Comparison of ENCODE assay signal across 1 cellular context in genomic region chr12:49092086-49092815, GRCh38.
TF ChIP-seq lines count a peak whose summit lies in the region.

No MANE protein-coding gene starts in this region.

TF ChIP-seq in K562, 482 proteins besides CTCF, POLR2A, EP300 and RAD21 (continued from another document and continues in another):
- TF ChIP-seq, protein P1, sequence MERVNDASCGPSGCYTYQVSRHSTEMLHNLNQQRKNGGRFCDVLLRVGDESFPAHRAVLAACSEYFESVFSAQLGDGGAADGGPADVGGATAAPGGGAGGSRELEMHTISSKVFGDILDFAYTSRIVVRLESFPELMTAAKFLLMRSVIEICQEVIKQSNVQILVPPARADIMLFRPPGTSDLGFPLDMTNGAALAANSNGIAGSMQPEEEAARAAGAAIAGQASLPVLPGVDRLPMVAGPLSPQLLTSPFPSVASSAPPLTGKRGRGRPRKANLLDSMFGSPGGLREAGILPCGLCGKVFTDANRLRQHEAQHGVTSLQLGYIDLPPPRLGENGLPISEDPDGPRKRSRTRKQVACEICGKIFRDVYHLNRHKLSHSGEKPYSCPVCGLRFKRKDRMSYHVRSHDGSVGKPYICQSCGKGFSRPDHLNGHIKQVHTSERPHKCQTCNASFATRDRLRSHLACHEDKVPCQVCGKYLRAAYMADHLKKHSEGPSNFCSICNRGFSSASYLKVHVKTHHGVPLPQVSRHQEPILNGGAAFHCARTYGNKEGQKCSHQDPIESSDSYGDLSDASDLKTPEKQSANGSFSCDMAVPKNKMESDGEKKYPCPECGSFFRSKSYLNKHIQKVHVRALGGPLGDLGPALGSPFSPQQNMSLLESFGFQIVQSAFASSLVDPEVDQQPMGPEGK (CRISPR knock-in tag; IDR thresholded peaks at IDR 0.05; ENCODE audit: borderline replicate concordance) = no peak
- TF ChIP-seq IRF2 (CRISPR knock-in tag; IDR thresholded peaks at IDR 0.05) (no peak), ZKSCAN3 (CRISPR knock-in tag; IDR thresholded peaks at IDR 0.05) (no peak), SIN3B (IDR thresholded peaks at IDR 0.05; ENCODE audit: low read depth) (no peak), SAP30 (IDR thresholded peaks at IDR 0.05; ENCODE audit: borderline replicate concordance, insufficient read depth, low read depth, low read length, poor library complexity, severe bottlenecking) (no peak), MEF2A (IDR thresholded peaks at IDR 0.05; ENCODE audit: control insufficient read depth, low read depth, low read length) (0 out of 2 replicates have a peak, but pooled peaks have one; percentile 41), RBM14 (IDR thresholded peaks at IDR 0.05; ENCODE audit: borderline replicate concordance, insufficient read depth, low read depth, low read length) (no peak), SAFB2 (IDR thresholded peaks at IDR 0.05; ENCODE audit: borderline replicate concordance, low read depth, low read length, severe bottlenecking) (no peak), ZNF445 (CRISPR knock-in tag; IDR thresholded peaks at IDR 0.05; ENCODE audit: low read depth) (no peak), ZC3H8 (IDR thresholded peaks at IDR 0.05) (no peak), ZNF134 (CRISPR knock-in tag; conservative IDR thresholded peaks at IDR 0.05) (no peak), ZNF253 (CRISPR knock-in tag; conservative IDR thresholded peaks at IDR 0.05) (no peak), CREBBP (IDR thresholded peaks at IDR 0.05; ENCODE audit: low read depth, low read length) (no peak), ZFPM2 (CRISPR knock-in tag; IDR thresholded peaks at IDR 0.05) (no peak), NBN (IDR thresholded peaks at IDR 0.05; ENCODE audit: low read depth) (peak; percentile 99), SIRT6 (IDR thresholded peaks at IDR 0.05; ENCODE audit: low read depth, low read length) (no peak), RAD51 (IDR thresholded peaks at IDR 0.05; ENCODE audit: borderline replicate concordance, low read depth) (peak; percentile 34; the same call in 1 of the 2 replicates), TCF7L2 (IDR thresholded peaks at IDR 0.05; ENCODE audit: low read depth, low read length) (peak; percentile 79), ZNF174 (CRISPR knock-in tag; IDR thresholded peaks at IDR 0.05) (no peak), RBM39 (optimal IDR thresholded peaks at IDR 0.05; ENCODE audit: low read depth, low read length) (no peak), PTTG1 (tag; IDR thresholded peaks at IDR 0.05; ENCODE audit: low read depth) (no peak), DNMT1 (IDR thresholded peaks at IDR 0.05) (no peak), ZNF263 (CRISPR knock-in tag; IDR thresholded peaks at IDR 0.05; ENCODE audit: borderline replicate concordance) (peak; percentile 70; the same call in 1 of the 2 replicates), ARID1B (IDR thresholded peaks at IDR 0.05) (peak; percentile 96), CBFA2T3 (IDR thresholded peaks at IDR 0.05) (peak; percentile 95), HIVEP1 (CRISPR knock-in tag; IDR thresholded peaks at IDR 0.05) (0 out of 2 replicates have a peak, but pooled peaks have one; percentile 42), BHLHE40 (IDR thresholded peaks at IDR 0.05; ENCODE audit: low read length) (peak; percentile 80; the same call in 1 of the 2 replicates), SMARCE1 (IDR thresholded peaks at IDR 0.05) (peak; percentile 96), ZSCAN32 (CRISPR knock-in tag; IDR thresholded peaks at IDR 0.05) (no peak), COPS2 (conservative IDR thresholded peaks at IDR 0.05) (no peak), ZNF212 (CRISPR knock-in tag; IDR thresholded peaks at IDR 0.05) (0 out of 2 replicates have a peak, but pooled peaks have one; percentile 15), RBM25 (IDR thresholded peaks at IDR 0.05; ENCODE audit: low read depth, low read length, severe bottlenecking) (no peak), ZNF133 (CRISPR knock-in tag; IDR thresholded peaks at IDR 0.05) (no peak), ERF (CRISPR knock-in tag; IDR thresholded peaks at IDR 0.05) (no peak), MAFK (IDR thresholded peaks at IDR 0.05; ENCODE audit: low read length) (no peak; the same call in 1 of the 2 replicates), ZNF224 (CRISPR knock-in tag; IDR thresholded peaks at IDR 0.05) (no peak), POLR3A (IDR thresholded peaks at IDR 0.05; ENCODE audit: borderline replicate concordance, extremely low read depth, insufficient read depth, insufficient read length) (no peak), TFAM (CRISPR knock-in tag; conservative IDR thresholded peaks at IDR 0.05) (no peak), CREM (IDR thresholded peaks at IDR 0.05; ENCODE audit: low read depth) (peak; percentile 79), ZNF511 (CRISPR knock-in tag; IDR thresholded peaks at IDR 0.05) (peak; percentile 61; the same call in 1 of the 2 replicates), C11orf30 (IDR thresholded peaks at IDR 0.05; ENCODE audit: low read depth) (no peak; the same call in 1 of the 2 replicates), HMGXB4 (CRISPR knock-in tag; IDR thresholded peaks at IDR 0.05) (no peak; the same call in 1 of the 2 replicates)
- TF ChIP-seq, protein P2, sequence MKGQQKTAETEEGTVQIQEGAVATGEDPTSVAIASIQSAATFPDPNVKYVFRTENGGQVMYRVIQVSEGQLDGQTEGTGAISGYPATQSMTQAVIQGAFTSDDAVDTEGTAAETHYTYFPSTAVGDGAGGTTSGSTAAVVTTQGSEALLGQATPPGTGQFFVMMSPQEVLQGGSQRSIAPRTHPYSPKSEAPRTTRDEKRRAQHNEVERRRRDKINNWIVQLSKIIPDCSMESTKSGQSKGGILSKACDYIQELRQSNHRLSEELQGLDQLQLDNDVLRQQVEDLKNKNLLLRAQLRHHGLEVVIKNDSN (CRISPR knock-in tag; IDR thresholded peaks at IDR 0.05) = no peak
- TF ChIP-seq, protein P3, sequence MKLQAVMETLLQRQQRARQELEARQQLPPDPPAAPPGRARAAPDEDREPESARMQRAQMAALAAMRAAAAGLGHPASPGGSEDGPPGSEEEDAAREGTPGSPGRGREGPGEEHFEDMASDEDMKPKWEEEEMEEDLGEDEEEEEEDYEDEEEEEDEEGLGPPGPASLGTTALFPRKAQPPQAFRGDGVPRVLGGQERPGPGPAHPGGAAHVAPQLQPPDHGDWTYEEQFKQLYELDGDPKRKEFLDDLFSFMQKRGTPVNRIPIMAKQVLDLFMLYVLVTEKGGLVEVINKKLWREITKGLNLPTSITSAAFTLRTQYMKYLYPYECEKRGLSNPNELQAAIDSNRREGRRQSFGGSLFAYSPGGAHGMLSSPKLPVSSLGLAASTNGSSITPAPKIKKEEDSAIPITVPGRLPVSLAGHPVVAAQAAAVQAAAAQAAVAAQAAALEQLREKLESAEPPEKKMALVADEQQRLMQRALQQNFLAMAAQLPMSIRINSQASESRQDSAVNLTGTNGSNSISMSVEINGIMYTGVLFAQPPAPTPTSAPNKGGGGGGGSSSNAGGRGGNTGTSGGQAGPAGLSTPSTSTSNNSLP (IDR thresholded peaks at IDR 0.05; ENCODE audit: borderline replicate concordance, low read depth, low read length) = 0 out of 2 replicates have a peak, but pooled peaks have one; percentile 38
- TF ChIP-seq, protein P4, sequence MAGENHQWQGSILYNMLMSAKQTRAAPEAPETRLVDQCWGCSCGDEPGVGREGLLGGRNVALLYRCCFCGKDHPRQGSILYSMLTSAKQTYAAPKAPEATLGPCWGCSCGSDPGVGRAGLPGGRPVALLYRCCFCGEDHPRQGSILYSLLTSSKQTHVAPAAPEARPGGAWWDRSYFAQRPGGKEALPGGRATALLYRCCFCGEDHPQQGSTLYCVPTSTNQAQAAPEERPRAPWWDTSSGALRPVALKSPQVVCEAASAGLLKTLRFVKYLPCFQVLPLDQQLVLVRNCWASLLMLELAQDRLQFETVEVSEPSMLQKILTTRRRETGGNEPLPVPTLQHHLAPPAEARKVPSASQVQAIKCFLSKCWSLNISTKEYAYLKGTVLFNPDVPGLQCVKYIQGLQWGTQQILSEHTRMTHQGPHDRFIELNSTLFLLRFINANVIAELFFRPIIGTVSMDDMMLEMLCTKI (IDR thresholded peaks at IDR 0.05; ENCODE audit: partially characterized antibody) = no peak
- TF ChIP-seq, protein P5, sequence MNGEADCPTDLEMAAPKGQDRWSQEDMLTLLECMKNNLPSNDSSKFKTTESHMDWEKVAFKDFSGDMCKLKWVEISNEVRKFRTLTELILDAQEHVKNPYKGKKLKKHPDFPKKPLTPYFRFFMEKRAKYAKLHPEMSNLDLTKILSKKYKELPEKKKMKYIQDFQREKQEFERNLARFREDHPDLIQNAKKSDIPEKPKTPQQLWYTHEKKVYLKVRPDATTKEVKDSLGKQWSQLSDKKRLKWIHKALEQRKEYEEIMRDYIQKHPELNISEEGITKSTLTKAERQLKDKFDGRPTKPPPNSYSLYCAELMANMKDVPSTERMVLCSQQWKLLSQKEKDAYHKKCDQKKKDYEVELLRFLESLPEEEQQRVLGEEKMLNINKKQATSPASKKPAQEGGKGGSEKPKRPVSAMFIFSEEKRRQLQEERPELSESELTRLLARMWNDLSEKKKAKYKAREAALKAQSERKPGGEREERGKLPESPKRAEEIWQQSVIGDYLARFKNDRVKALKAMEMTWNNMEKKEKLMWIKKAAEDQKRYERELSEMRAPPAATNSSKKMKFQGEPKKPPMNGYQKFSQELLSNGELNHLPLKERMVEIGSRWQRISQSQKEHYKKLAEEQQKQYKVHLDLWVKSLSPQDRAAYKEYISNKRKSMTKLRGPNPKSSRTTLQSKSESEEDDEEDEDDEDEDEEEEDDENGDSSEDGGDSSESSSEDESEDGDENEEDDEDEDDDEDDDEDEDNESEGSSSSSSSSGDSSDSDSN (IDR thresholded peaks at IDR 0.05; ENCODE audit: borderline replicate concordance in 1 of 2, low read depth in 2 of 2, low read length in 2 of 2) = peak; percentile 82 to 97
- TF ChIP-seq, protein P6, sequence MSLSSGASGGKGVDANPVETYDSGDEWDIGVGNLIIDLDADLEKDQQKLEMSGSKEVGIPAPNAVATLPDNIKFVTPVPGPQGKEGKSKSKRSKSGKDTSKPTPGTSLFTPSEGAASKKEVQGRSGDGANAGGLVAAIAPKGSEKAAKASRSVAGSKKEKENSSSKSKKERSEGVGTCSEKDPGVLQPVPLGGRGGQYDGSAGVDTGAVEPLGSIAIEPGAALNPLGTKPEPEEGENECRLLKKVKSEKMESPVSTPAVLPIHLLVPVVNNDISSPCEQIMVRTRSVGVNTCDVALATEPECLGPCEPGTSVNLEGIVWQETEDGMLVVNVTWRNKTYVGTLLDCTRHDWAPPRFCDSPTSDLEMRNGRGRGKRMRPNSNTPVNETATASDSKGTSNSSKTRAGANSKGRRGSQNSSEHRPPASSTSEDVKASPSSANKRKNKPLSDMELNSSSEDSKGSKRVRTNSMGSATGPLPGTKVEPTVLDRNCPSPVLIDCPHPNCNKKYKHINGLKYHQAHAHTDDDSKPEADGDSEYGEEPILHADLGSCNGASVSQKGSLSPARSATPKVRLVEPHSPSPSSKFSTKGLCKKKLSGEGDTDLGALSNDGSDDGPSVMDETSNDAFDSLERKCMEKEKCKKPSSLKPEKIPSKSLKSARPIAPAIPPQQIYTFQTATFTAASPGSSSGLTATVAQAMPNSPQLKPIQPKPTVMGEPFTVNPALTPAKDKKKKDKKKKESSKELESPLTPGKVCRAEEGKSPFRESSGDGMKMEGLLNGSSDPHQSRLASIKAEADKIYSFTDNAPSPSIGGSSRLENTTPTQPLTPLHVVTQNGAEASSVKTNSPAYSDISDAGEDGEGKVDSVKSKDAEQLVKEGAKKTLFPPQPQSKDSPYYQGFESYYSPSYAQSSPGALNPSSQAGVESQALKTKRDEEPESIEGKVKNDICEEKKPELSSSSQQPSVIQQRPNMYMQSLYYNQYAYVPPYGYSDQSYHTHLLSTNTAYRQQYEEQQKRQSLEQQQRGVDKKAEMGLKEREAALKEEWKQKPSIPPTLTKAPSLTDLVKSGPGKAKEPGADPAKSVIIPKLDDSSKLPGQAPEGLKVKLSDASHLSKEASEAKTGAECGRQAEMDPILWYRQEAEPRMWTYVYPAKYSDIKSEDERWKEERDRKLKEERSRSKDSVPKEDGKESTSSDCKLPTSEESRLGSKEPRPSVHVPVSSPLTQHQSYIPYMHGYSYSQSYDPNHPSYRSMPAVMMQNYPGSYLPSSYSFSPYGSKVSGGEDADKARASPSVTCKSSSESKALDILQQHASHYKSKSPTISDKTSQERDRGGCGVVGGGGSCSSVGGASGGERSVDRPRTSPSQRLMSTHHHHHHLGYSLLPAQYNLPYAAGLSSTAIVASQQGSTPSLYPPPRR (CRISPR knock-in tag; IDR thresholded peaks at IDR 0.05; ENCODE audit: borderline replicate concordance) = peak; percentile 93; the same call in 1 of the 2 replicates
- TF ChIP-seq, protein P7, sequence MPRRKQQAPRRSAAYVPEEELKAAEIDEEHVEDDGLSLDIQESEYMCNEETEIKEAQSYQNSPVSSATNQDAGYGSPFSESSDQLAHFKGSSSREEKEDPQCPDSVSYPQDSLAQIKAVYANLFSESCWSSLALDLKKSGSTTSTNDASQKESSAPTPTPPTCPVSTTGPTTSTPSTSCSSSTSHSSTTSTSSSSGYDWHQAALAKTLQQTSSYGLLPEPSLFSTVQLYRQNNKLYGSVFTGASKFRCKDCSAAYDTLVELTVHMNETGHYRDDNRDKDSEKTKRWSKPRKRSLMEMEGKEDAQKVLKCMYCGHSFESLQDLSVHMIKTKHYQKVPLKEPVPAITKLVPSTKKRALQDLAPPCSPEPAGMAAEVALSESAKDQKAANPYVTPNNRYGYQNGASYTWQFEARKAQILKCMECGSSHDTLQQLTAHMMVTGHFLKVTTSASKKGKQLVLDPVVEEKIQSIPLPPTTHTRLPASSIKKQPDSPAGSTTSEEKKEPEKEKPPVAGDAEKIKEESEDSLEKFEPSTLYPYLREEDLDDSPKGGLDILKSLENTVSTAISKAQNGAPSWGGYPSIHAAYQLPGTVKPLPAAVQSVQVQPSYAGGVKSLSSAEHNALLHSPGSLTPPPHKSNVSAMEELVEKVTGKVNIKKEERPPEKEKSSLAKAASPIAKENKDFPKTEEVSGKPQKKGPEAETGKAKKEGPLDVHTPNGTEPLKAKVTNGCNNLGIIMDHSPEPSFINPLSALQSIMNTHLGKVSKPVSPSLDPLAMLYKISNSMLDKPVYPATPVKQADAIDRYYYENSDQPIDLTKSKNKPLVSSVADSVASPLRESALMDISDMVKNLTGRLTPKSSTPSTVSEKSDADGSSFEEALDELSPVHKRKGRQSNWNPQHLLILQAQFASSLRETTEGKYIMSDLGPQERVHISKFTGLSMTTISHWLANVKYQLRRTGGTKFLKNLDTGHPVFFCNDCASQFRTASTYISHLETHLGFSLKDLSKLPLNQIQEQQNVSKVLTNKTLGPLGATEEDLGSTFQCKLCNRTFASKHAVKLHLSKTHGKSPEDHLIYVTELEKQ (CRISPR knock-in tag; IDR thresholded peaks at IDR 0.05) = no peak
